Comparison of ENCODE assay signal across 8 cellular contexts in the genomic region with DNA sequence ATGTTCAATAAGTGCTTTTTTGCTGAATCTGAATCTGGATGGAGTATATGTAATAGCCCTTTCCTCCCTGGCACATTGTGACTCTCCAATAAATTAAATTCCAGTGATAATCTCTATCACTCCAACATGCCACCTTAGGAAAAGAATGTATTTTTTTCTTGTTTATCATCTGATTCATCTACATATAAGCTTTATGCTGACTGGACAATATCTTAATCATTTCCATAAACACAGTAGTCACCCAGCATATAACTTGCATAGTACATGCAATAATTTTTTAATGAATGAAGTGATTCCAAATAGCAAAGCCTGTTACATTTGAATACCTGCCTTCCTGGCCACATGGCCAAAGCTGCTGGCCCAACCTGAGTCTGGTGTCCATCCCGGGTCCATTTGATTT.
"Had no signal": no experiment of that assay in that cellular context is flagged by ENCODE, and none has a peak within 500 bp of the region (broad histone marks: within the 10 kb centered on the region; RNA-seq: fewer than 3 reads in every experiment).

No MANE protein-coding gene starts in this region.

- H3K4me1 Mint-ChIP-seq: IgD-negative memory B cell had no signal

- H3K27ac Mint-ChIP-seq: IgD-negative memory B cell had no signal

- H3K4me3 Mint-ChIP-seq: H9, IgD-negative memory B cell had no signal

- DNase-seq: GM23248, GOT3, H9, HCEC 1CT, KG1 had no signal

- H3K36me3 Mint-ChIP-seq: IgD-negative memory B cell had no signal

- H3K9ac ChIP-seq: GM23248 had no signal

- H3K27ac ChIP-seq: GM23248, HL-60 had no signal

- H2AFZ ChIP-seq: GM23248 had no signal

- FAIRE-seq: H54 had no signal

- H3K4me3 ChIP-seq: GM23248 had no signal

- H3K9me3 Mint-ChIP-seq: H9, IgD-negative memory B cell had no signal
